In genomic region chr21:39006653-39007417, GRCh38 we compare ENCODE assay signal across 10 cellular contexts.
DNase-seq lines count a peak whose midpoint lies in the region; ATAC-seq and TF ChIP-seq lines count a peak whose summit lies in the region.
"Had no signal": no experiment of that assay in that cellular context is flagged by ENCODE, and none has a peak within 500 bp of the region (broad histone marks: within the 10 kb centered on the region; RNA-seq: fewer than 3 reads in every experiment).

No MANE protein-coding gene starts in this region.

- H3K36me3 ChIP-seq in DOHH2 (ENCODE audit: control insufficient read depth, low read length) (no peaks in the 10 kb centered on the region), BE2C (no peaks in the 10 kb centered on the region), GM23248 (ENCODE audit: low read depth) (no peaks in the 10 kb centered on the region)

- ATAC-seq in Right ventricle myocardium superior (ENCODE audit: poor library complexity) (peak; percentile 80), HG03039 (IDR thresholded peaks at IDR 0.05; ENCODE audit: unreplicated experiment) (no peak)

- H3K79me2 ChIP-seq in DOHH2 (ENCODE audit: control insufficient read depth, low read length) (no peaks in the 10 kb centered on the region), GM23248 (ENCODE audit: insufficient read depth) (no peaks in the 10 kb centered on the region)

- in situ Hi-C loops in GM23248 (cut with MboI): no loop called here

- H2AFZ ChIP-seq in GM23248: no peak overlapping the region

- H3K9me2 ChIP-seq in DOHH2 (replicated peaks; ENCODE audit: control insufficient read depth, low read length) (no peaks in the 10 kb centered on the region), GM23248 (ENCODE audit: insufficient read depth) (no peaks in the 10 kb centered on the region)

- H4K20me1 ChIP-seq in DOHH2 (ENCODE audit: control insufficient read depth, insufficient read depth, low read depth, low read length): no peaks in the 10 kb centered on the region
- no peaks in the 10 kb centered on the region for H4K20me1 ChIP-seq in GM23248 (ENCODE audit: insufficient read depth)

- intact Hi-C loops in Right ventricle myocardium superior (cut with DNase I): no loop called here
- intact Hi-C loops in posterior vena cava (cut with DNase I): no loop called here

- H3K27ac ChIP-seq in DOHH2 (ENCODE audit: low read depth, low read length) (peak overlapping the region; percentile 19; the same call in 1 of the 2 replicates), GM23248 (no peak overlapping the region)

- H3K9ac ChIP-seq in GM23248: no peak overlapping the region

- peak; percentile 77 for DNase-seq in UCSD-AML1 (lab: John Stamatoyannopoulos, UW; ENCODE audit: unreplicated experiment)
- DNase-seq in Right ventricle myocardium superior: peak; percentile 86
- peak; percentile 93 for DNase-seq in posterior vena cava (ENCODE audit: low spot score)
- DNase-seq in DMS 273 (lab: John Stamatoyannopoulos, UW; ENCODE audit: unreplicated experiment): no peak
- DNase-seq in BE2C: no peak
- no peak for DNase-seq in GM23248
- DNase-seq: activated B cell treated with CpG ODN at 0.5 μM for 24 hours; CD4-positive, CD25-positive, alpha-beta regulatory T cell had no signal

- H3K27me3 ChIP-seq in DOHH2 (ENCODE audit: control insufficient read depth, low read length) (no peaks in the 10 kb centered on the region), BE2C (no peaks in the 10 kb centered on the region), GM23248 (replicated peaks; ENCODE audit: insufficient read depth) (no peaks in the 10 kb centered on the region)

- H3K9me3 ChIP-seq in DOHH2 (ENCODE audit: control insufficient read depth, insufficient read depth, low read length) (no peaks in the 10 kb centered on the region), BE2C (no peaks in the 10 kb centered on the region), GM23248 (ENCODE audit: low read depth) (no peaks in the 10 kb centered on the region)

- 0 out of 2 replicates have a peak, but pooled peaks cover 3% of the 10 kb centered on the region for H3F3A ChIP-seq in DOHH2 (ENCODE audit: control insufficient read depth, insufficient read depth)
- peaks cover 11% of the 10 kb centered on the region for H3F3A ChIP-seq in GM23248 (ENCODE audit: insufficient read depth)

- H3K4me2 ChIP-seq in DOHH2 (ENCODE audit: low read length): peak overlapping the region; percentile 49
- no peak overlapping the region for H3K4me2 ChIP-seq in GM23248 (ENCODE audit: unreplicated experiment)

- TF ChIP-seq CTCF in DOHH2 (IDR thresholded peaks at IDR 0.05; ENCODE audit: low read depth, low read length, poor library complexity, severe bottlenecking): no peak
- TF ChIP-seq CTCF in BE2C (IDR thresholded peaks at IDR 0.05; ENCODE audit: low read depth, low read length): no peak

- H3K4me1 ChIP-seq in DOHH2 (ENCODE audit: control insufficient read depth, low read length) (peaks cover 43% of the 10 kb centered on the region), BE2C (peaks cover 4% of the 10 kb centered on the region; the same call in 1 of the 2 replicates), GM23248 (ENCODE audit: insufficient read depth) (peaks cover 15% of the 10 kb centered on the region)

- 34 to 39% methylated on average over 8 of the region's 8 CpGs for WGBS in GM23248 (ENCODE audit: low coverage in 1 of 2, low lambda C conversion rate in 2 of 2, missing lambda C conversion rate in 2 of 2), 2 experiments

- H3K4me3 ChIP-seq in DOHH2 (ENCODE audit: low read length) (peak overlapping the region; percentile 36), BE2C (ENCODE audit: low read depth, low read length) (no peak overlapping the region), GM23248 (no peak overlapping the region)

Comparison
In these comparisons a context has a peak if more than half of its experiments do, and no peak if none do; other contexts are left out.
1. DNase-seq: peak in UCSD-AML1 (single experiment), Right ventricle myocardium superior (single experiment) and posterior vena cava (single experiment); none in DMS 273 (single experiment), BE2C (single experiment) and GM23248 (single experiment).